9 cellular contexts compared by ENCODE assay signal in genomic region chrX:130079824-130080406, GRCh38. TPM values are rescaled to one million over a fixed set of nuclear protein-coding genes. Genes with fewer than 3 reads are reported as not detected.
DNase-seq lines count a peak whose midpoint lies in the region; ATAC-seq, FAIRE-seq and TF ChIP-seq lines count a peak whose summit lies in the region.
"Had no signal": no experiment of that assay in that cellular context is flagged by ENCODE, and none has a peak within 500 bp of the region (broad histone marks: within the 10 kb centered on the region; RNA-seq: fewer than 3 reads in every experiment).

No MANE protein-coding gene starts in this region.

- H3K36me3 ChIP-seq in DOHH2 (ENCODE audit: control insufficient read depth, low read length) (peaks cover 14% of the 10 kb centered on the region), gastroesophageal sphincter (no peaks in the 10 kb centered on the region), pancreas (no peaks in the 10 kb centered on the region)

- no peak for TF ChIP-seq POLR2A in gastroesophageal sphincter (IDR thresholded peaks at IDR 0.05)

- TF ChIP-seq CTCF in DOHH2 (IDR thresholded peaks at IDR 0.05; ENCODE audit: low read depth, low read length, poor library complexity, severe bottlenecking): peak; percentile 64
- TF ChIP-seq CTCF in gastroesophageal sphincter (IDR thresholded peaks at IDR 0.05): peak; percentile 49 to 76 (median 60)
- peak; percentile 62 to 76 (median 68) for TF ChIP-seq CTCF in pancreas (IDR thresholded peaks at IDR 0.05)

- ATAC-seq in gastroesophageal sphincter: peak; percentile 64
- ATAC-seq in pancreas: peak; percentile 77 to 84 (median 80)
- ATAC-seq in GM21825 (IDR thresholded peaks at IDR 0.05; ENCODE audit: unreplicated experiment): no peak
- no peak for ATAC-seq in GM21528 (IDR thresholded peaks at IDR 0.05; ENCODE audit: low FRiP score, unreplicated experiment)
- ATAC-seq: activated naive CD4-positive, alpha-beta T cell treated with anti-CD3 and anti-CD28 coated beads, Interleukin-2, amount 50 U/mL, for 72 hours had no signal

- intact Hi-C loops in pancreas (cut with DNase I): loop anchor here (5.0 to 10.0 kb wide), 3 partner anchors 105 to 115 kb away; no protein-coding TSS in a partner anchor

- H3K4me2 ChIP-seq in DOHH2 (ENCODE audit: low read length): no peak overlapping the region

- H4K20me1 ChIP-seq in DOHH2 (ENCODE audit: control insufficient read depth, insufficient read depth, low read depth, low read length): no peaks in the 10 kb centered on the region

- WGBS in gastroesophageal sphincter (ENCODE audit: low coverage in 1 of 2), 2 donors: 0 to 60% methylated on average over 2 to 8 of the region's 9 CpGs
- 32 to 33% methylated on average over 9 of the region's 9 CpGs for whole genome bisulfite sequencing in pancreas, 2 donors

- DNase-seq in KG1 (lab: John Stamatoyannopoulos, UW) (peak; percentile 35), RCC 7860 (ENCODE audit: low spot score) (peak; percentile 45), pancreas (peak in 3 of 6 donors; percentile 25 to 60 (median 44))
- DNase-seq in activated naive CD4-positive, alpha-beta T cell treated with Interleukin-2 at 50 U/mL for 16 hours: peak; percentile 60

- H3K27ac ChIP-seq in DOHH2 (ENCODE audit: low read depth, low read length) (no peak overlapping the region), gastroesophageal sphincter (no peak overlapping the region), pancreas (no peak overlapping the region)

- no peaks in the 10 kb centered on the region for H3K9me3 ChIP-seq in DOHH2 (ENCODE audit: control insufficient read depth, insufficient read depth, low read length)
- no peaks in the 10 kb centered on the region for H3K9me3 ChIP-seq in gastroesophageal sphincter
- no peaks in the 10 kb centered on the region for H3K9me3 ChIP-seq in pancreas

- no peaks in the 10 kb centered on the region for H3K9me2 ChIP-seq in DOHH2 (replicated peaks; ENCODE audit: control insufficient read depth, low read length)

- peaks cover 36% of the 10 kb centered on the region for H3K4me1 ChIP-seq in DOHH2 (ENCODE audit: control insufficient read depth, low read length)
- no peaks in the 10 kb centered on the region for H3K4me1 ChIP-seq in gastroesophageal sphincter
- H3K4me1 ChIP-seq in pancreas: no peaks in the 10 kb centered on the region

- no peaks in the 10 kb centered on the region for H3K27me3 ChIP-seq in DOHH2 (ENCODE audit: control insufficient read depth, low read length)
- H3K27me3 ChIP-seq in gastroesophageal sphincter: no peaks in the 10 kb centered on the region
- no peaks in the 10 kb centered on the region for H3K27me3 ChIP-seq in pancreas

- TF ChIP-seq EP300 in gastroesophageal sphincter (IDR thresholded peaks at IDR 0.05): no peak

- H3F3A ChIP-seq in DOHH2 (ENCODE audit: control insufficient read depth, insufficient read depth): peaks cover 7% of the 10 kb centered on the region

- H3K4me3 ChIP-seq in DOHH2 (ENCODE audit: low read length) (no peak overlapping the region), gastroesophageal sphincter (no peak overlapping the region), pancreas (no peak overlapping the region)

- FAIRE-seq in RCC 7860 (lab: Jason Lieb, UNC) (no peak), pancreas (lab: Jason Lieb, UNC) (no peak)

- peaks cover 30% of the 10 kb centered on the region for H3K79me2 ChIP-seq in DOHH2 (ENCODE audit: control insufficient read depth, low read length)

RNA-seq across cellular contexts. Expression of gene ELF4, which starts 30.4 kb away (rescaled TPM):
- total RNA-seq in gastroesophageal sphincter: 1 to 10 TPM; 4.5 to 9.5 (median 7.5) TPM
- 1 to 10 TPM; 1.4 to 4.6 (median 2.0) TPM for total RNA-seq in pancreas
- polyA plus RNA-seq in pancreas: 1 to 10 TPM; 1.1 to 2.0 TPM

Comparison
In these comparisons a context has a peak if more than half of its experiments do, and no peak if none do; other contexts are left out.
1. ATAC-seq: peak in gastroesophageal sphincter (single experiment) and pancreas (4 of 4); none in GM21825 (single experiment) and GM21528 (single experiment).
2. Peak in every context shown above with its lines, with median percentiles within 50 percentile points of each other: CTCF ChIP-seq.